Comparison of ENCODE assay signal across 9 cellular contexts in genomic region chr21:29233611-29234540, GRCh38.
DNase-seq lines count a peak whose midpoint lies in the region; ATAC-seq and TF ChIP-seq lines count a peak whose summit lies in the region.
"Had no signal": no experiment of that assay in that cellular context is flagged by ENCODE, and none has a peak within 500 bp of the region (broad histone marks: within the 10 kb centered on the region; RNA-seq: fewer than 3 reads in every experiment).

No MANE protein-coding gene starts in this region.

- H3K27me3 ChIP-seq in heart right ventricle, result no peaks in the 10 kb centered on the region

- H3K4me1 ChIP-seq in heart right ventricle, result peaks cover 0 to 71% (median 11%) of the 10 kb centered on the region in 9 donors

- intact Hi-C loops in heart right ventricle (cut with DNase I), result loop anchor here in 3 of 10 donors (10.0 kb wide), 1 partner anchor 141 kb away; no protein-coding TSS in a partner anchor

- no peaks in the 10 kb centered on the region for H3K36me3 ChIP-seq in heart right ventricle

- H3K4me1 Mint-ChIP-seq in endothelial cell (ENCODE audit: unreplicated experiment) (peaks cover 8% of the 10 kb centered on the region), HFFc6 (ENCODE audit: low read depth) (peaks cover 74% of the 10 kb centered on the region)

- TF ChIP-seq CTCF in endothelial cell (IDR thresholded peaks at IDR 0.05; ENCODE audit: unreplicated experiment) (no peak), HFFc6 (IDR thresholded peaks at IDR 0.05) (no peak), heart right ventricle (IDR thresholded peaks at IDR 0.05) (no peak)

- no peaks in the 10 kb centered on the region for H3K27me3 Mint-ChIP-seq in endothelial cell (ENCODE audit: unreplicated experiment)
- H3K27me3 Mint-ChIP-seq in HFFc6 (ENCODE audit: insufficient read depth), result no peaks in the 10 kb centered on the region

- ATAC-seq in GM18861 (IDR thresholded peaks at IDR 0.05; ENCODE audit: unreplicated experiment) (peak; percentile 47), GM21619 (IDR thresholded peaks at IDR 0.05; ENCODE audit: unreplicated experiment) (peak; percentile 58), HG03575 (IDR thresholded peaks at IDR 0.05; ENCODE audit: extremely low read depth, insufficient number of reproducible peaks, low FRiP score, unreplicated experiment) (peak; percentile 50), heart right ventricle (no peak)

- H3K27ac Mint-ChIP-seq in endothelial cell (ENCODE audit: unreplicated experiment), result no peak overlapping the region
- H3K27ac Mint-ChIP-seq in HFFc6, result no peak overlapping the region

- H3K4me3 Mint-ChIP-seq in endothelial cell (ENCODE audit: unreplicated experiment) (no peak overlapping the region), HFFc6 (no peak overlapping the region)

- no peak overlapping the region for H3K4me3 ChIP-seq in heart right ventricle
- H3K4me3 ChIP-seq: GM23248 had no signal

- H3K9me3 ChIP-seq in heart right ventricle, result no peaks in the 10 kb centered on the region

- no peaks in the 10 kb centered on the region for H3K9me3 Mint-ChIP-seq in endothelial cell (ENCODE audit: unreplicated experiment)
- no peaks in the 10 kb centered on the region for H3K9me3 Mint-ChIP-seq in HFFc6

- peak overlapping the region in 1 of 10 donors; percentile 78 for H3K27ac ChIP-seq in heart right ventricle
- H3K27ac ChIP-seq: GM23248 had no signal

- H3K36me3 Mint-ChIP-seq in endothelial cell (ENCODE audit: low read depth, unreplicated experiment), result no peaks in the 10 kb centered on the region
- H3K36me3 Mint-ChIP-seq in HFFc6 (ENCODE audit: low read depth), result no peaks in the 10 kb centered on the region

- DNase-seq in kidney tubule cell (ENCODE audit: low spot score) (peak; percentile 48), endothelial cell (ENCODE audit: low spot score) (no peak), GOT3 (lab: John Stamatoyannopoulos, UW) (no peak), HFFc6 (no peak), heart right ventricle (no peak)
- DNase-seq: GM23248 had no signal

- 90 to 93% methylated on average over 11 of the region's 11 CpGs for WGBS in heart right ventricle, 2 donors

Comparison
In these comparisons a context has a peak if more than half of its experiments do, and no peak if none do; other contexts are left out.
1. ATAC-seq: peak in GM18861 (single experiment), GM21619 (single experiment) and HG03575 (single experiment); none in heart right ventricle (0 of 8).